ENCODE assay signal across 16 cellular contexts in the genomic region with DNA sequence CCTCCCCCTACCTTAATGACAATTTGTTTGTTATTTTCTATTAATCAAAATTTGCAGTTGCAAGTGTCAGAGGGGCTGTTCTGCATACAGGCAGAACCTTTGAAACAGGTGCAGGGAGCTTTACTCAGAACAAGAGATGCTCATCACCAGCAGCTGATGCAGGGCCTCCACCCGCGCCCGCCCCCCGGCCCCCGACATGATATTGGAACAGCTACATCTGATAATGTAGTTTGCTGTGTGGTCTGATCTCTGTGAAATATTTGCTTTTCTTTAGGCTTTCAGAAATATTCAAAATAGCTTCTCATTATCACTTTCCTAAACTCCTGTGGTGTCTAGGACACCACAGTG.
DNase-seq lines count a peak whose midpoint lies in the region; ATAC-seq and TF ChIP-seq lines count a peak whose summit lies in the region.
"Had no signal": no experiment of that assay in that cellular context is flagged by ENCODE, and none has a peak within 500 bp of the region (broad histone marks: within the 10 kb centered on the region; RNA-seq: fewer than 3 reads in every experiment).

No MANE protein-coding gene starts in this region.

- DNase-seq in Karpas-422 (no peak), GM20000 (ENCODE audit: low spot score) (no peak), T1000 (lab: John Stamatoyannopoulos, UW) (no peak)
- DNase-seq: COR-L47, MG63, NCI-H1092, NCI-H1694, NCI-H2107, NCI-H2227 treated with DMSO at 0.1 percent for 48 hours, NCI-H524, SW 1271 had no signal

- H4K20me1 ChIP-seq in BLaER1 treated with 17β-estradiol and CSF1 and Interleukin-3, amounts not matched to agents 10 nM and 100 nM, result peaks cover 0 to 87% (median 63%) of the 10 kb centered on the region in 11 experiments; a peak in 14 of 22 replicates
- no peaks in the 10 kb centered on the region for H4K20me1 ChIP-seq in Karpas-422 (ENCODE audit: insufficient read depth, low read depth, low read length)

- peaks cover 99% of the 10 kb centered on the region for H3K79me2 ChIP-seq in Karpas-422 (ENCODE audit: low read length)

- no peak overlapping the region for H2AFZ ChIP-seq in Karpas-422 (ENCODE audit: low read length)

- H3K4me1 ChIP-seq in BLaER1 treated with 17β-estradiol and CSF1 and Interleukin-3, amounts not matched to agents 10 nM and 100 nM, result peaks cover 44 to 92% (median 88%) of the 10 kb centered on the region in 10 experiments
- H3K4me1 ChIP-seq in Karpas-422 (ENCODE audit: low read length), result peaks cover 81% of the 10 kb centered on the region

- H3K9me3 ChIP-seq in BLaER1 treated with 17β-estradiol and CSF1 and Interleukin-3, amounts not matched to agents 10 nM and 100 nM (replicated peaks in 1 of 11), result peaks cover 0 to 4% (median 0%) of the 10 kb centered on the region in 11 experiments; a peak in 2 of 22 replicates
- H3K9me3 ChIP-seq in Karpas-422 (ENCODE audit: low read length), result no peaks in the 10 kb centered on the region
- H3K9me3 ChIP-seq: MG63 had no signal

- H3K9ac ChIP-seq in BLaER1 treated with 17β-estradiol and CSF1 and Interleukin-3, amounts not matched to agents 10 nM and 100 nM, result no peak overlapping the region; a peak in 1 of 22 replicates
- H3K9ac ChIP-seq in Karpas-422 (ENCODE audit: low read length), result 0 out of 2 replicates have a peak overlapping the region, but pooled peaks have one; percentile 3

- H3K36me3 ChIP-seq in BLaER1 treated with 17β-estradiol and CSF1 and Interleukin-3, amounts not matched to agents 10 nM and 100 nM, result peaks cover 0 to 31% (median 5%) of the 10 kb centered on the region in 11 experiments; a peak in 6 of 22 replicates
- 0 out of 2 replicates have a peak, but pooled peaks cover 10% of the 10 kb centered on the region for H3K36me3 ChIP-seq in Karpas-422 (ENCODE audit: insufficient read depth, low read length)
- H3K36me3 ChIP-seq: MG63 had no signal

- ATAC-seq in GM18868 (IDR thresholded peaks at IDR 0.05; ENCODE audit: unreplicated experiment), result peak; percentile 68
- ATAC-seq in HG02759 (IDR thresholded peaks at IDR 0.05; ENCODE audit: unreplicated experiment), result peak; percentile 38
- no peak for ATAC-seq in GM19397 (IDR thresholded peaks at IDR 0.05; ENCODE audit: unreplicated experiment)
- no peak for ATAC-seq in HG03108 (IDR thresholded peaks at IDR 0.05; ENCODE audit: unreplicated experiment)

- no peak for TF ChIP-seq CTCF in GM20000 (IDR thresholded peaks at IDR 0.05; ENCODE audit: extremely low read depth, missing control alignments)

- H3K4me2 ChIP-seq in BLaER1 treated with 17β-estradiol and CSF1 and Interleukin-3, amounts not matched to agents 10 nM and 100 nM, result peak overlapping the region; percentile 63 to 81 (median 69); a peak in 21 of 22 replicates
- peak overlapping the region; percentile 68 for H3K4me2 ChIP-seq in Karpas-422 (ENCODE audit: low read depth, low read length, poor library complexity, severe bottlenecking)

- H3K27me3 ChIP-seq in BLaER1 treated with 17β-estradiol and CSF1 and Interleukin-3, amounts not matched to agents 10 nM and 100 nM, result no peaks in the 10 kb centered on the region
- H3K27me3 ChIP-seq in Karpas-422 (ENCODE audit: low read length), result no peaks in the 10 kb centered on the region
- H3K27me3 ChIP-seq: MG63 had no signal

- H3K4me3 ChIP-seq in BLaER1 treated with 17β-estradiol and CSF1 and Interleukin-3, amounts not matched to agents 10 nM and 100 nM, result no peak overlapping the region
- H3K4me3 ChIP-seq in Karpas-422 (ENCODE audit: low read length), result no peak overlapping the region
- H3K4me3 ChIP-seq: MG63 had no signal

- no peaks in the 10 kb centered on the region for H3K9me2 ChIP-seq in Karpas-422 (replicated peaks; ENCODE audit: insufficient read depth, low read length)

- no peak overlapping the region for H3K27ac ChIP-seq in BLaER1 treated with 17β-estradiol and CSF1 and Interleukin-3, amounts not matched to agents 10 nM and 100 nM
- peak overlapping the region; percentile 90 for H3K27ac ChIP-seq in Karpas-422 (ENCODE audit: low read length)

Comparison
In these comparisons a context has a peak if more than half of its experiments do, and no peak if none do; other contexts are left out.
1. ATAC-seq: peak in GM18868 (single experiment) and HG02759 (single experiment); none in GM19397 (single experiment) and HG03108 (single experiment).